ENCODE assay signal across 33 cellular contexts in the genomic region with DNA sequence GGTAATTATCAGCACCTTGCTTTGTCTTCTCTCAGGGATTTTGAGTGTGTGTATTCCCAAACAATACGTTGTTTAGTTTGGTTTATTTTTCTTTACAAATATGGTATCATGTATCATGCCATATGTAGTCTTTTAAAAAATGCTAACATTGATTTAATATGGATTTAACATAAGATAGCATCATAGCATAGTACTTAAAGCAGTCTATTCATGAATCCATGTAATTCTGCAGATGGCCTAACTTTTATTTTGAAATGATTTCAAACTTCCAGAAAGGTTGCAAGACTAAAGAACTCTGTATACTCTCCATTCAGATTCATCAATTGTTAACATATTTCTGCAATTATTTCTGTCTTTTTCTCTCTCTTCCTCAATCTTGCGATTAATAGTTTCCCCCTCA.
"Had no signal": no experiment of that assay in that cellular context is flagged by ENCODE, and none has a peak within 500 bp of the region (broad histone marks: within the 10 kb centered on the region; RNA-seq: fewer than 3 reads in every experiment).

No MANE protein-coding gene starts in this region.

- H3K4me3 ChIP-seq: adrenal gland, ascending aorta, body of pancreas, breast epithelium, cardiac muscle cell had no signal

- H3K4me1 ChIP-seq: breast epithelium had no signal

- DNase-seq: activated effector memory CD4-positive, alpha-beta T cell treated with anti-CD3 and anti-CD28 coated beads, Interleukin-2, amount 50 U/mL, for 16 hours; activated effector memory CD4-positive, alpha-beta T cell treated with Interleukin-2 at 50 U/mL for 16 hours; activated gamma-delta T cell; activated gamma-delta T cell treated with Interleukin-2 at 50 U/mL for 16 hours; activated naive CD4-positive, alpha-beta T cell; activated naive CD4-positive, alpha-beta T cell treated with anti-CD3 and anti-CD28 coated beads for 36 hours; activated naive CD4-positive, alpha-beta T cell treated with anti-CD3 and anti-CD28 coated beads, Interleukin-2, amount 10 ng/mL, durations not matched to agents 7 days and 5 days; activated naive CD4-positive, alpha-beta T cell treated with anti-CD3 and anti-CD28 coated beads, Interleukin-2, amount 50 U/mL, for 16 hours; activated naive CD4-positive, alpha-beta T cell treated with Interleukin-2 at 50 U/mL for 16 hours; activated naive CD8-positive, alpha-beta T cell treated with anti-CD3 and anti-CD28 coated beads for 36 hours; activated naive CD8-positive, alpha-beta T cell treated with anti-CD3 and anti-CD28 coated beads, Interleukin-2, amount 10 ng/mL, durations not matched to agents 7 days and 5 days; activated naive CD8-positive, alpha-beta T cell treated with anti-CD3 and anti-CD28 coated beads, Interleukin-2, amount 50 U/mL, for 24 hours; activated T-cell treated with anti-CD3 and anti-CD28 coated beads, Interleukin-2, amount 50 U/mL, for 4 hours; activated T-cell treated with anti-CD3 and anti-CD28 coated beads, Interleukin-2, amount 50 U/mL, for 48 hours; activated T-cell treated with anti-CD3 and anti-CD28 coated beads, Interleukin-2, amount 50 U/mL, for 72 hours; adrenal gland; amniotic stem cell; amygdala; anterior cingulate cortex; aorta; body of pancreas; brain microvascular endothelial cell; caudate nucleus; central memory CD4-positive, alpha-beta T cell; cerebellar nuclear complex had no signal

- H3K27ac ChIP-seq: adrenal gland, ascending aorta, body of pancreas, brain microvascular endothelial cell, breast epithelium, cardiac muscle cell had no signal

- H3K9me3 ChIP-seq: body of pancreas had no signal

- ATAC-seq: activated naive CD4-positive, alpha-beta T cell treated with anti-CD3 and anti-CD28 coated beads, Interleukin-2, amount 50 U/mL, for 72 hours; activated naive CD8-positive, alpha-beta T cell treated with anti-CD3 and anti-CD28 coated beads, Interleukin-2, amount 50 U/mL, for 24 hours; activated T-cell treated with anti-CD3 and anti-CD28 coated beads, Interleukin-2, amount 50 U/mL, for 4 hours; activated T-cell treated with anti-CD3 and anti-CD28 coated beads, Interleukin-2, amount 50 U/mL, for 72 hours; activated T-helper 17 cell treated with anti-CD3 and anti-CD28 coated beads, Interleukin-2, amount 50 U/mL, for 72 hours; body of pancreas had no signal

- H3K27me3 ChIP-seq: adrenal gland, ascending aorta, body of pancreas, brain microvascular endothelial cell, breast epithelium had no signal

- H3K36me3 ChIP-seq: adrenal gland, ascending aorta, brain microvascular endothelial cell, breast epithelium, cardiac muscle cell had no signal

- FAIRE-seq: astrocyte, bronchial epithelial cell, colon had no signal
